In genomic region chr18:78686976-78687685, GRCh38 we compare ENCODE assay signal across 33 cellular contexts.
A peak's percentile ranks its signal among the peaks of the same experiment; 100 is the strongest.
DNase-seq lines count a peak whose midpoint lies in the region; ATAC-seq and TF ChIP-seq lines count a peak whose summit lies in the region.
"Had no signal": no experiment of that assay in that cellular context is flagged by ENCODE, and none has a peak within 500 bp of the region (broad histone marks: within the 10 kb centered on the region; RNA-seq: fewer than 3 reads in every experiment).

No MANE protein-coding gene starts in this region.

- H2BK15ac ChIP-seq in neuronal stem cell (ENCODE audit: low read length): no peak overlapping the region

- DNase-seq in mesenteric fat pad (ENCODE audit: low spot score) (peak; percentile 55), neuronal stem cell (ENCODE audit: low spot score) (no peak), posterior vena cava (ENCODE audit: low spot score) (peak; percentile 68), stomach (peak; percentile 11), NCI-H345 treated with DMSO at 0.1 percent for 48 hours (lab: John Stamatoyannopoulos, UW; ENCODE audit: unreplicated experiment) (no peak), NCI-H146 (lab: John Stamatoyannopoulos, UW) (no peak)
- DNase-seq: 8988T; ACHN; AML-193; BE2C; C1 segment of cervical spinal cord; Caco-2; Calu3; CD4-positive, alpha-beta memory T cell; CD4-positive, alpha-beta T cell; CD4-positive, CD25-positive, alpha-beta regulatory T cell; CD8-positive, alpha-beta memory T cell; CD8-positive, alpha-beta T cell; COR-L47; DMS 273 treated with DMSO at 0.1 percent for 48 hours; DMS153; DMS53; DMS79; DMS79 treated with DMSO at 0.1 percent for 48 hours; DND-41; EL had no signal

- H3K36me3 ChIP-seq in neuronal stem cell (replicated peaks in 1 of 2; ENCODE audit: control insufficient read depth in 2 of 2, insufficient read depth in 2 of 2, low read length in 2 of 2) (no peaks in the 10 kb centered on the region), stomach (no peaks in the 10 kb centered on the region)
- H3K36me3 ChIP-seq: BE2C; BLaER1; BLaER1 treated with 17β-estradiol and CSF1 and Interleukin-3, amounts not matched to agents 10 nM and 100 nM had no signal

- H3K4ac ChIP-seq in neuronal stem cell (ENCODE audit: low read length): no peak overlapping the region

- H3K27ac ChIP-seq in neuronal stem cell (replicated peaks; ENCODE audit: low read length) (no peak overlapping the region), stomach (no peak overlapping the region)
- H3K27ac ChIP-seq: 22Rv1; A549; BLaER1; BLaER1 treated with 17β-estradiol and CSF1 and Interleukin-3, amounts not matched to agents 10 nM and 100 nM; C4-2B had no signal

- H2BK5ac ChIP-seq in neuronal stem cell (ENCODE audit: low read length): no peak overlapping the region

- H3K18ac ChIP-seq in neuronal stem cell (ENCODE audit: low read length): peak overlapping the region; percentile 68

- no peak for ATAC-seq in GM18873 (IDR thresholded peaks at IDR 0.05; ENCODE audit: low FRiP score, unreplicated experiment)
- no peak for ATAC-seq in HG02678 (IDR thresholded peaks at IDR 0.05; ENCODE audit: unreplicated experiment)
- ATAC-seq: A549; CD8-positive, alpha-beta T cell had no signal

- H3K9me3 ChIP-seq in neuronal stem cell (replicated peaks in 1 of 2; ENCODE audit: control insufficient read depth in 2 of 2, insufficient read depth in 1 of 2, low read depth in 1 of 2, low read length in 2 of 2) (no peaks in the 10 kb centered on the region), stomach (no peaks in the 10 kb centered on the region)
- H3K9me3 ChIP-seq: A549; BE2C; BLaER1; BLaER1 treated with 17β-estradiol and CSF1 and Interleukin-3, amounts not matched to agents 10 nM and 100 nM; Caco-2 had no signal

- intact Hi-C loops in posterior vena cava (cut with DNase I): no loop called here
- intact Hi-C loops in stomach (cut with DNase I; ENCODE audit: low total_unique reads): no loop called here

- H3K4me2 ChIP-seq in neuronal stem cell (ENCODE audit: insufficient read depth, low read length, poor library complexity, severe bottlenecking): no peak overlapping the region
- H3K4me2 ChIP-seq: A549; BLaER1; BLaER1 treated with 17β-estradiol and CSF1 and Interleukin-3, amounts not matched to agents 10 nM and 100 nM had no signal

- H3K9ac ChIP-seq in neuronal stem cell (ENCODE audit: low read depth, low read length, poor library complexity): no peak overlapping the region
- H3K9ac ChIP-seq: BLaER1; BLaER1 treated with 17β-estradiol and CSF1 and Interleukin-3, amounts not matched to agents 10 nM and 100 nM had no signal

- H3K23ac ChIP-seq in neuronal stem cell (ENCODE audit: low read depth, low read length, poor library complexity): no peak overlapping the region

- no CpG with 5 or more reads among the region's 16 CpGs for WGBS in neuronal stem cell (ENCODE audit: extremely low coverage in 2 of 2, insufficient read length in 2 of 2, insufficient replicate concordance in 1 of 2), 2 donors
- WGBS in stomach, 5 donors: 74 to 83% (median 79%) methylated on average over 12 to 16 of the region's 16 CpGs

- H2AK5ac ChIP-seq in neuronal stem cell (ENCODE audit: low read depth, low read length): peak overlapping the region; percentile 41

- H2BK12ac ChIP-seq in neuronal stem cell (ENCODE audit: low read length): no peak overlapping the region

- TF ChIP-seq EP300 in stomach (IDR thresholded peaks at IDR 0.05): no peak

- H3K79me1 ChIP-seq in neuronal stem cell (ENCODE audit: low read depth, low read length): no peaks in the 10 kb centered on the region

- no peak overlapping the region for H2BK120ac ChIP-seq in neuronal stem cell (ENCODE audit: low read depth, low read length)

- H2AFZ ChIP-seq in neuronal stem cell (ENCODE audit: low read length): no peak overlapping the region

- no peak overlapping the region for H4K91ac ChIP-seq in neuronal stem cell (ENCODE audit: low read depth, low read length, poor library complexity)

- TF ChIP-seq CTCF in stomach (IDR thresholded peaks at IDR 0.05): no peak

- no peak overlapping the region for H4K8ac ChIP-seq in neuronal stem cell (ENCODE audit: low read depth, low read length)

- no peak for TF ChIP-seq POLR2A in stomach (IDR thresholded peaks at IDR 0.05)

- H3K4me1 ChIP-seq in neuronal stem cell (ENCODE audit: control insufficient read depth in 2 of 2, insufficient read depth in 1 of 2, low read depth in 1 of 2, low read length in 2 of 2): no peaks in the 10 kb centered on the region
- no peaks in the 10 kb centered on the region for H3K4me1 ChIP-seq in stomach
- H3K4me1 ChIP-seq: A549; BE2C; BLaER1; BLaER1 treated with 17β-estradiol and CSF1 and Interleukin-3, amounts not matched to agents 10 nM and 100 nM; Caco-2 had no signal

- H3K14ac ChIP-seq in neuronal stem cell (ENCODE audit: low read length): no peak overlapping the region

- H3K27me3 ChIP-seq in neuronal stem cell (ENCODE audit: control insufficient read depth in 3 of 3, insufficient read depth in 3 of 3, low read depth in 1 of 3, low read length in 3 of 3) (no peaks in the 10 kb centered on the region), stomach (peaks cover 0 to 41% (median 0%) of the 10 kb centered on the region in 3 donors)
- H3K27me3 ChIP-seq: BE2C; BLaER1; BLaER1 treated with 17β-estradiol and CSF1 and Interleukin-3, amounts not matched to agents 10 nM and 100 nM had no signal

- H3K4me3 ChIP-seq in neuronal stem cell (ENCODE audit: low read length in 2 of 2): no peak overlapping the region
- no peak overlapping the region for H3K4me3 ChIP-seq in stomach
- H3K4me3 ChIP-seq: A549; BLaER1; BLaER1 treated with 17β-estradiol and CSF1 and Interleukin-3, amounts not matched to agents 10 nM and 100 nM had no signal

Comparison
In these comparisons a context has a peak if more than half of its experiments do, and no peak if none do; other contexts are left out.
1. DNase-seq: peak in mesenteric fat pad (single experiment), posterior vena cava (single experiment) and stomach (single experiment); none in neuronal stem cell (single experiment), NCI-H345 treated with DMSO at 0.1 percent for 48 hours (single experiment) and NCI-H146 (single experiment).